Comparison of ENCODE assay signal across 19 cellular contexts in the genomic region with DNA sequence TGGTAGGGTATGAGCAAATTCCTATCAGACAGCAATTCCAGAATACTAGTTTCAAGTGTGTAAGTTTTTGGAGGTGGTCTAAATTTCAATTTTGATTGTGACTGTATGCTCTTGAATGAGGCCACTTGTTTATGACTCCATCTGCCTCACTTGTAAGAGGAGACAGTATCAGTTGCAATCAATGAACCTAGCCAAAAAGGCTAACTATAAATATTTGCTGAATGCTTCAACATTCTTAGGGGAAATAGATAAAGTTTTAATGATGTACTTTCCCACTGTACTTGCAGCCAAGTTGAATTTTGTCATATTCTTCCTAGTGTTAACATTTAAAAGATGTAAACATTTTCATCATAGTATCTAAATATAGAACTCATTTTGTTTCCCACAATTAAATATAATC. TPM values are rescaled to one million over a fixed set of nuclear protein-coding genes. Genes with fewer than 3 reads are reported as not detected.
DNase-seq lines count a peak whose midpoint lies in the region; ATAC-seq and TF ChIP-seq lines count a peak whose summit lies in the region.
"Had no signal": no experiment of that assay in that cellular context is flagged by ENCODE, and none has a peak within 500 bp of the region (broad histone marks: within the 10 kb centered on the region; RNA-seq: fewer than 3 reads in every experiment).

No MANE protein-coding gene starts in this region.

- no peak for ATAC-seq in HG03280 (IDR thresholded peaks at IDR 0.05; ENCODE audit: unreplicated experiment)
- ATAC-seq: A549; CD8-positive, alpha-beta T cell; GM12878 had no signal

- no peaks in the 10 kb centered on the region for H4K20me1 ChIP-seq in GM23248 (ENCODE audit: insufficient read depth)
- H4K20me1 ChIP-seq: BLaER1 had no signal

- H3K9me2 ChIP-seq in GM23248 (ENCODE audit: insufficient read depth): no peaks in the 10 kb centered on the region; the same call in 1 of the 2 replicates

- H3K36me3 Mint-ChIP-seq in HFFc6 (ENCODE audit: low read depth): no peaks in the 10 kb centered on the region
- H3K36me3 Mint-ChIP-seq: CD8-positive, alpha-beta T cell; IgD-negative memory B cell had no signal

- no peak overlapping the region for H3K27ac Mint-ChIP-seq in HFFc6
- H3K27ac Mint-ChIP-seq: CD8-positive, alpha-beta T cell; H9 had no signal

- H3K4me1 Mint-ChIP-seq in HFFc6 (ENCODE audit: low read depth): peaks cover 6% of the 10 kb centered on the region; the same call in 1 of the 2 replicates
- H3K4me1 Mint-ChIP-seq: IgD-negative memory B cell had no signal

- no peaks in the 10 kb centered on the region for H3K4me1 ChIP-seq in GM23248 (ENCODE audit: insufficient read depth)
- H3K4me1 ChIP-seq: BLaER1 had no signal

- no peak overlapping the region for H2AFZ ChIP-seq in GM23248

- no peaks in the 10 kb centered on the region for H3K79me2 ChIP-seq in GM23248 (ENCODE audit: insufficient read depth)

- no peaks in the 10 kb centered on the region for H3K36me3 ChIP-seq in GM23248 (ENCODE audit: low read depth)
- H3K36me3 ChIP-seq: BLaER1 had no signal

- H3K27me3 Mint-ChIP-seq in HFFc6 (ENCODE audit: insufficient read depth): peaks cover 8% of the 10 kb centered on the region
- H3K27me3 Mint-ChIP-seq: IgD-negative memory B cell had no signal

- H3K4me2 ChIP-seq in GM23248 (ENCODE audit: unreplicated experiment): no peak overlapping the region
- H3K4me2 ChIP-seq: A549, BLaER1 had no signal

- TF ChIP-seq CTCF in HFFc6 (IDR thresholded peaks at IDR 0.05) (no peak), VCaP (conservative IDR thresholded peaks at IDR 0.05) (no peak)

- H3K9ac ChIP-seq in GM23248: no peak overlapping the region
- H3K9ac ChIP-seq: BLaER1 had no signal

- H3K4me3 Mint-ChIP-seq in HFFc6: no peak overlapping the region
- H3K4me3 Mint-ChIP-seq: CD8-positive, alpha-beta T cell; H9; IgD-negative memory B cell had no signal

- no peaks in the 10 kb centered on the region for H3F3A ChIP-seq in GM23248 (ENCODE audit: insufficient read depth)

- no peak overlapping the region for H3K4me3 ChIP-seq in GM23248
- H3K4me3 ChIP-seq: A549, BLaER1, GM12878 had no signal

- in situ Hi-C loops in GM23248 (cut with MboI): no loop called here

- peak; percentile 2 for DNase-seq in NCI-H2171 treated with DMSO at 0.1 percent for 48 hours (lab: John Stamatoyannopoulos, UW)
- DNase-seq in NCI-H2171 (lab: John Stamatoyannopoulos, UW): no peak
- peak; percentile 2 for DNase-seq in HFFc6
- no peak for DNase-seq in NCI-H1436 treated with DMSO at 0.1 percent for 48 hours (lab: John Stamatoyannopoulos, UW)
- no peak for DNase-seq in GM23248
- DNase-seq: Calu3; CD8-positive, alpha-beta T cell; DMS79 treated with DMSO at 0.1 percent for 48 hours; EL; H9; KBM-7 had no signal

- H3K9me3 ChIP-seq in GM23248 (ENCODE audit: low read depth): no peaks in the 10 kb centered on the region
- H3K9me3 ChIP-seq: A549, BLaER1 had no signal

- H3K27me3 ChIP-seq in GM23248 (replicated peaks; ENCODE audit: insufficient read depth): no peaks in the 10 kb centered on the region
- H3K27me3 ChIP-seq: BLaER1 had no signal

- no peaks in the 10 kb centered on the region for H3K9me3 Mint-ChIP-seq in HFFc6
- H3K9me3 Mint-ChIP-seq: CD8-positive, alpha-beta T cell; H9 had no signal

- H3K27ac ChIP-seq in VCaP: peak overlapping the region; percentile 56
- no peak overlapping the region for H3K27ac ChIP-seq in GM23248
- H3K27ac ChIP-seq: 22Rv1, A549, BLaER1, HL-60 had no signal

RNA-seq across cellular contexts. Expression of a gene that starts 32.1 kb away (rescaled TPM):
- 10 to 100 TPM; 11.7 to 14.6 (median 13.0) TPM for total RNA-seq in HFFc6 (2021; fragmentation: NEBNext Ultra II Directional; extraction: Animal tissue kit (Norgen Biotek cat#: 25700))
- 13.6 and 16.6 TPM in 2 replicates for total RNA-seq in GM23248 (2014; rRNA removed; shearing (Covaris generic))
- polyA plus RNA-seq in GM23248 (2016; fragmentation: Nextera tagmentation; extraction: Ambion mirVana): 25.4 and 25.5 TPM in 2 replicates

Comparison
In these comparisons a context has a peak if more than half of its experiments do, and no peak if none do; other contexts are left out.
1. DNase-seq: peak in NCI-H2171 treated with DMSO at 0.1 percent for 48 hours (single experiment) and HFFc6 (single experiment); none in NCI-H2171 (single experiment), NCI-H1436 treated with DMSO at 0.1 percent for 48 hours (single experiment) and GM23248 (single experiment).